Comparison of ENCODE assay signal across 1 cellular context in the genomic region with DNA sequence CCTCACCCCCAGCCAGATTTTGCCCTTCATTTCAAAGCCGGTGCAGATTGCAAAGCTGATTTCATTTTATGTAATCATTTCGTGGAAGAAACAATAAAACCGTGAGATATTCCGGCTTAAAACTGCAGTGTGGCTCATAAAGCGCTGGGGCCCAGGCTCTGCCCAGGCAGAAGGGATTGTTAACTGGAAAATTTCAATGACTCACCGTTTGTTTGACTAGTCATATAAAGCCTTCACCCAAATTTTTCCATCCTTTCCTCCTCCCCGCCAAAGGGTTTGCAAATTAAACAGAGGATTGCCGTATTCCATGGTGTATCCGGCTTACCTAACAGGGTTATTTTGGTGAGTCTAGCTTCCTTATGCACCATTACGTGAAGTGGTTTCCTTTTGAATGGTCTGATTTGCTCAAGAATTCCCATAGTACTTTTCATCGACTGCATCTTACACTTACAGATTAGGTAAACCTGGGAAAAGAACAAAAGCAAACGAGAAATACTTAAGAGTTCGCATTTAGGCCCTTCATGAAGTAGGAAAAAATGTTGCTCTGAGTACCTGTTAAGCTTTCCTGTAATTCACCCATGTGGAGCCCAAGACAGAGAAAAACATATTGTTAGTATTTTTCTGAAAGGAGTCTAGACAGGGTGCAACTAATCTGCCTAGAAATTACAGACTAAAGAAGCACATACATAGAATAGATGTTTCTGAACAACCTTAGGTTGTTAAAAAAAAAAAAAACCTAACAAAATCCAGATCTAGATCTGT.
TF ChIP-seq lines count a peak whose summit lies in the region.

No MANE protein-coding gene starts in this region.

TF ChIP-seq in HepG2, 621 proteins besides CTCF, POLR2A, EP300 and RAD21 (continued from another document and continues in another):
- TF ChIP-seq, protein P1, sequence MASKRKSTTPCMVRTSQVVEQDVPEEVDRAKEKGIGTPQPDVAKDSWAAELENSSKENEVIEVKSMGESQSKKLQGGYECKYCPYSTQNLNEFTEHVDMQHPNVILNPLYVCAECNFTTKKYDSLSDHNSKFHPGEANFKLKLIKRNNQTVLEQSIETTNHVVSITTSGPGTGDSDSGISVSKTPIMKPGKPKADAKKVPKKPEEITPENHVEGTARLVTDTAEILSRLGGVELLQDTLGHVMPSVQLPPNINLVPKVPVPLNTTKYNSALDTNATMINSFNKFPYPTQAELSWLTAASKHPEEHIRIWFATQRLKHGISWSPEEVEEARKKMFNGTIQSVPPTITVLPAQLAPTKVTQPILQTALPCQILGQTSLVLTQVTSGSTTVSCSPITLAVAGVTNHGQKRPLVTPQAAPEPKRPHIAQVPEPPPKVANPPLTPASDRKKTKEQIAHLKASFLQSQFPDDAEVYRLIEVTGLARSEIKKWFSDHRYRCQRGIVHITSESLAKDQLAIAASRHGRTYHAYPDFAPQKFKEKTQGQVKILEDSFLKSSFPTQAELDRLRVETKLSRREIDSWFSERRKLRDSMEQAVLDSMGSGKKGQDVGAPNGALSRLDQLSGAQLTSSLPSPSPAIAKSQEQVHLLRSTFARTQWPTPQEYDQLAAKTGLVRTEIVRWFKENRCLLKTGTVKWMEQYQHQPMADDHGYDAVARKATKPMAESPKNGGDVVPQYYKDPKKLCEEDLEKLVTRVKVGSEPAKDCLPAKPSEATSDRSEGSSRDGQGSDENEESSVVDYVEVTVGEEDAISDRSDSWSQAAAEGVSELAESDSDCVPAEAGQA (IDR thresholded peaks at IDR 0.05; ENCODE audit: low read depth), result no peak
- TF ChIP-seq, protein P1 (CRISPR knock-in tag; IDR thresholded peaks at IDR 0.05; ENCODE audit: borderline replicate concordance), result peak; percentile 21; the same call in 1 of the 2 replicates
- TF ChIP-seq, protein P2, sequence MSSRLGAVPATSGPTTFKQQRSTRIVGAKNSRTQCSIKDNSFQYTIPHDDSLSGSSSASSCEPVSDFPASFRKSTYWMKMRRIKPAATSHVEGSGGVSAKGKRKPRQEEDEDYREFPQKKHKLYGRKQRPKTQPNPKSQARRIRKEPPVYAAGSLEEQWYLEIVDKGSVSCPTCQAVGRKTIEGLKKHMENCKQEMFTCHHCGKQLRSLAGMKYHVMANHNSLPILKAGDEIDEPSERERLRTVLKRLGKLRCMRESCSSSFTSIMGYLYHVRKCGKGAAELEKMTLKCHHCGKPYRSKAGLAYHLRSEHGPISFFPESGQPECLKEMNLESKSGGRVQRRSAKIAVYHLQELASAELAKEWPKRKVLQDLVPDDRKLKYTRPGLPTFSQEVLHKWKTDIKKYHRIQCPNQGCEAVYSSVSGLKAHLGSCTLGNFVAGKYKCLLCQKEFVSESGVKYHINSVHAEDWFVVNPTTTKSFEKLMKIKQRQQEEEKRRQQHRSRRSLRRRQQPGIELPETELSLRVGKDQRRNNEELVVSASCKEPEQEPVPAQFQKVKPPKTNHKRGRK (CRISPR knock-in tag; IDR thresholded peaks at IDR 0.05), result no peak; the same call in 1 of the 2 replicates
- TF ChIP-seq DDIT3 (CRISPR knock-in tag; IDR thresholded peaks at IDR 0.05), result no peak
- TF ChIP-seq SYNCRIP (IDR thresholded peaks at IDR 0.05; ENCODE audit: insufficient read depth, low read depth, low read length), result no peak
- TF ChIP-seq, protein P3, sequence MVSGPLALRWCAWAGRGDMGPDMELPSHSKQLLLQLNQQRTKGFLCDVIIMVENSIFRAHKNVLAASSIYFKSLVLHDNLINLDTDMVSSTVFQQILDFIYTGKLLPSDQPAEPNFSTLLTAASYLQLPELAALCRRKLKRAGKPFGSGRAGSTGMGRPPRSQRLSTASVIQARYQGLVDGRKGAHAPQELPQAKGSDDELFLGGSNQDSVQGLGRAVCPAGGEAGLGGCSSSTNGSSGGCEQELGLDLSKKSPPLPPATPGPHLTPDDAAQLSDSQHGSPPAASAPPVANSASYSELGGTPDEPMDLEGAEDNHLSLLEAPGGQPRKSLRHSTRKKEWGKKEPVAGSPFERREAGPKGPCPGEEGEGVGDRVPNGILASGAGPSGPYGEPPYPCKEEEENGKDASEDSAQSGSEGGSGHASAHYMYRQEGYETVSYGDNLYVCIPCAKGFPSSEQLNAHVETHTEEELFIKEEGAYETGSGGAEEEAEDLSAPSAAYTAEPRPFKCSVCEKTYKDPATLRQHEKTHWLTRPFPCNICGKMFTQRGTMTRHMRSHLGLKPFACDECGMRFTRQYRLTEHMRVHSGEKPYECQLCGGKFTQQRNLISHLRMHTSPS (CRISPR knock-in tag; IDR thresholded peaks at IDR 0.05; ENCODE audit: low read depth), result no peak
- TF ChIP-seq HNF1A (IDR thresholded peaks at IDR 0.05; ENCODE audit: low read depth), result no peak; the same call in 1 of the 2 replicates
- TF ChIP-seq HNF1A (CRISPR knock-in tag; IDR thresholded peaks at IDR 0.05; ENCODE audit: borderline replicate concordance), result no peak
- TF ChIP-seq, protein P4, sequence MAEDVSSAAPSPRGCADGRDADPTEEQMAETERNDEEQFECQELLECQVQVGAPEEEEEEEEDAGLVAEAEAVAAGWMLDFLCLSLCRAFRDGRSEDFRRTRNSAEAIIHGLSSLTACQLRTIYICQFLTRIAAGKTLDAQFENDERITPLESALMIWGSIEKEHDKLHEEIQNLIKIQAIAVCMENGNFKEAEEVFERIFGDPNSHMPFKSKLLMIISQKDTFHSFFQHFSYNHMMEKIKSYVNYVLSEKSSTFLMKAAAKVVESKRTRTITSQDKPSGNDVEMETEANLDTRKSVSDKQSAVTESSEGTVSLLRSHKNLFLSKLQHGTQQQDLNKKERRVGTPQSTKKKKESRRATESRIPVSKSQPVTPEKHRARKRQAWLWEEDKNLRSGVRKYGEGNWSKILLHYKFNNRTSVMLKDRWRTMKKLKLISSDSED (CRISPR knock-in tag; IDR thresholded peaks at IDR 0.05), result 0 out of 2 replicates have a peak, but pooled peaks have one; percentile 48
- TF ChIP-seq ZSCAN29 (CRISPR knock-in tag; conservative IDR thresholded peaks at IDR 0.05), result no peak; the same call in 1 of the 2 replicates
- TF ChIP-seq, protein P5, sequence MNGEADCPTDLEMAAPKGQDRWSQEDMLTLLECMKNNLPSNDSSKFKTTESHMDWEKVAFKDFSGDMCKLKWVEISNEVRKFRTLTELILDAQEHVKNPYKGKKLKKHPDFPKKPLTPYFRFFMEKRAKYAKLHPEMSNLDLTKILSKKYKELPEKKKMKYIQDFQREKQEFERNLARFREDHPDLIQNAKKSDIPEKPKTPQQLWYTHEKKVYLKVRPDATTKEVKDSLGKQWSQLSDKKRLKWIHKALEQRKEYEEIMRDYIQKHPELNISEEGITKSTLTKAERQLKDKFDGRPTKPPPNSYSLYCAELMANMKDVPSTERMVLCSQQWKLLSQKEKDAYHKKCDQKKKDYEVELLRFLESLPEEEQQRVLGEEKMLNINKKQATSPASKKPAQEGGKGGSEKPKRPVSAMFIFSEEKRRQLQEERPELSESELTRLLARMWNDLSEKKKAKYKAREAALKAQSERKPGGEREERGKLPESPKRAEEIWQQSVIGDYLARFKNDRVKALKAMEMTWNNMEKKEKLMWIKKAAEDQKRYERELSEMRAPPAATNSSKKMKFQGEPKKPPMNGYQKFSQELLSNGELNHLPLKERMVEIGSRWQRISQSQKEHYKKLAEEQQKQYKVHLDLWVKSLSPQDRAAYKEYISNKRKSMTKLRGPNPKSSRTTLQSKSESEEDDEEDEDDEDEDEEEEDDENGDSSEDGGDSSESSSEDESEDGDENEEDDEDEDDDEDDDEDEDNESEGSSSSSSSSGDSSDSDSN (CRISPR knock-in tag; IDR thresholded peaks at IDR 0.05), result no peak
- no peak for TF ChIP-seq HHEX (CRISPR knock-in tag; IDR thresholded peaks at IDR 0.05)
- no peak for TF ChIP-seq ZNF737 (CRISPR knock-in tag; IDR thresholded peaks at IDR 0.05; ENCODE audit: borderline replicate concordance)
- TF ChIP-seq ZNF263 (CRISPR knock-in tag; IDR thresholded peaks at IDR 0.05), result no peak
- no peak for TF ChIP-seq ZNF136 (CRISPR knock-in tag; IDR thresholded peaks at IDR 0.05; ENCODE audit: low read depth)
- TF ChIP-seq GTF3A (CRISPR knock-in tag; conservative IDR thresholded peaks at IDR 0.05), result no peak
- TF ChIP-seq ISL2 (CRISPR knock-in tag; IDR thresholded peaks at IDR 0.05), result peak; percentile 13; the same call in 1 of the 2 replicates
- TF ChIP-seq NCOA2 (CRISPR knock-in tag; IDR thresholded peaks at IDR 0.05), result peak; percentile 47
- TF ChIP-seq NKX3-1 (CRISPR knock-in tag; IDR thresholded peaks at IDR 0.05), result no peak
- no peak for TF ChIP-seq ZNF691 (CRISPR knock-in tag; IDR thresholded peaks at IDR 0.05; ENCODE audit: borderline replicate concordance, low read depth)
- TF ChIP-seq CENPX (CRISPR knock-in tag; IDR thresholded peaks at IDR 0.05), result no peak
- peak in 1 of 2 experiments; percentile 70; a peak in 2 of 4 replicates for TF ChIP-seq REST (IDR thresholded peaks at IDR 0.05; ENCODE audit: borderline replicate concordance in 1 of 2, low read depth in 1 of 2, low read length in 2 of 2)
- no peak for TF ChIP-seq GFI1 (CRISPR knock-in tag; IDR thresholded peaks at IDR 0.05; ENCODE audit: borderline replicate concordance)
